Comparison of ENCODE assay signal across 8 cellular contexts in the genomic region with DNA sequence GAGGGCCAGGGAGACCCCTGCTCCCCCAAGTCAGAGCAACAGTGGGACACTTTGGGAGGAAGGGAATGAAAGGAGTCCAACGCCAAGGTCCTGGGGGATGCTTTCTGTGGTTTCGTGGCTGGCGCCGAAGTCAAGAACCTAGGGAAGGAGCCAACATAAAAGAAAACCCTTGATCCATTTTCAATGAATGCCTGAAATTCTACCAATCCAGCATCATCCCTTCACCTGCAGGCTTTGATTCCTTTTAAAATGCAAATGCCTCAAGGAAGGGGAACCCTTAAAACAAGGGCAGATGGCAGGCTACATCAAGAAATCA.
A peak's percentile ranks its signal among the peaks of the same experiment; 100 is the strongest.
DNase-seq lines count a peak whose midpoint lies in the region; ATAC-seq and TF ChIP-seq lines count a peak whose summit lies in the region.

No MANE protein-coding gene starts in this region.

- POLR2A ChIA-PET in HEK293 (lab: Yijun Ruan, JAX) = no interaction called here

- intact Hi-C loops in mammary epithelial cell (cut with micrococcal nuclease) = loop anchor here (1.0 to 2.0 kb wide), 6 partner anchors 58 to 343 kb away; no protein-coding TSS in a partner anchor
- intact Hi-C loops in lower leg skin (cut with DNase I; ENCODE audit: low total_unique reads) = loop anchor here (5.0 to 10.0 kb wide), 3 partner anchors 223 to 531 kb away; no protein-coding TSS in a partner anchor

- peaks cover 8% of the 10 kb centered on the region in 2 donors for H3K27me3 Mint-ChIP-seq in natural killer cell treated with Interleukin-12 subunit alpha and Interleukin-12 subunit beta and Interleukin-15 and Interleukin-18, amount 100 ng/mL, for 72 hours

- BruUV-seq in mammary epithelial cell (replicated peaks; lab: Mats Ljungman, UMichigan) = no TSS peak

- H4K20me1 ChIP-seq in mammary epithelial cell (ENCODE audit: insufficient read depth, low read length) = no peaks in the 10 kb centered on the region

- H3K27me3 ChIP-seq in mammary epithelial cell (ENCODE audit: insufficient read depth, low read length) = no peaks in the 10 kb centered on the region

- no peaks in the 10 kb centered on the region for H3K9me3 ChIP-seq in HEK293 (ENCODE audit: control insufficient read depth, insufficient read depth, low read depth, low read length)
- peaks cover 5% of the 10 kb centered on the region for H3K9me3 ChIP-seq in mammary epithelial cell (replicated peaks; ENCODE audit: insufficient read depth, low read length)

- peaks cover 4% of the 10 kb centered on the region; the same call in 1 of the 2 replicates for H3K4me1 ChIP-seq in HEK293 (ENCODE audit: control insufficient read depth, insufficient read depth, low read length)
- peaks cover 20% of the 10 kb centered on the region for H3K4me1 ChIP-seq in mammary epithelial cell (ENCODE audit: insufficient read depth, low read length)

- H3K36me3 Mint-ChIP-seq in natural killer cell treated with Interleukin-12 subunit alpha and Interleukin-12 subunit beta and Interleukin-15 and Interleukin-18, amount 100 ng/mL, for 72 hours = no peaks in the 10 kb centered on the region

- ATAC-seq in natural killer cell treated with Interleukin-12 subunit alpha and Interleukin-12 subunit beta and Interleukin-15 and Interleukin-18, amount 100 ng/mL, for 72 hours = no peak
- ATAC-seq in GM18873 (IDR thresholded peaks at IDR 0.05; ENCODE audit: low FRiP score, unreplicated experiment) (no peak), HG02885 (IDR thresholded peaks at IDR 0.05; ENCODE audit: poor library complexity, unreplicated experiment) (no peak)

- peak overlapping the region; percentile 95 for H2AFZ ChIP-seq in mammary epithelial cell (ENCODE audit: low read depth, low read length)

- no peaks in the 10 kb centered on the region for H3K9me3 Mint-ChIP-seq in natural killer cell treated with Interleukin-12 subunit alpha and Interleukin-12 subunit beta and Interleukin-15 and Interleukin-18, amount 100 ng/mL, for 72 hours

- no peak for DNase-seq in mammary epithelial cell
- no peak for DNase-seq in natural killer cell treated with Interleukin-12 subunit alpha and Interleukin-12 subunit beta and Interleukin-15 and Interleukin-18, amount 100 ng/mL, for 72 hours (ENCODE audit: low spot score)
- no peak for DNase-seq in lower leg skin (ENCODE audit: low spot score in 2 of 2)
- DNase-seq in cortex of kidney (lab: John Stamatoyannopoulos, UW) = no peak

- H3K4me3 Mint-ChIP-seq in natural killer cell treated with Interleukin-12 subunit alpha and Interleukin-12 subunit beta and Interleukin-15 and Interleukin-18, amount 100 ng/mL, for 72 hours = peak overlapping the region; percentile 65

- H3K36me3 ChIP-seq in HEK293 (ENCODE audit: control insufficient read depth in 2 of 2, insufficient read depth in 1 of 2, low read length in 2 of 2) = no peaks in the 10 kb centered on the region
- H3K36me3 ChIP-seq in mammary epithelial cell (ENCODE audit: insufficient read depth, low read length) = no peaks in the 10 kb centered on the region

- H3K4me2 ChIP-seq in mammary epithelial cell (ENCODE audit: insufficient read depth, low read depth, low read length) = peak overlapping the region; percentile 87

- H3K27ac ChIP-seq in 22Rv1 (peak overlapping the region; percentile 81), HEK293 (ENCODE audit: extremely low read depth, low read depth, low read length) (no peak overlapping the region; the same call in 1 of the 2 replicates), mammary epithelial cell (ENCODE audit: insufficient read depth, low read depth, low read length) (no peak overlapping the region)

- CTCF ChIA-PET in HEK293 (lab: Yijun Ruan, JAX) = no interaction called here
- CTCF ChIA-PET in mammary epithelial cell (lab: Charles Lee; ENCODE audit: low non-redundant PET) = no interaction called here

- H3K79me2 ChIP-seq in mammary epithelial cell (ENCODE audit: insufficient read depth, low read length) = no peaks in the 10 kb centered on the region

- no peak for TF ChIP-seq POLR2A in lower leg skin (IDR thresholded peaks at IDR 0.05)

- H3K4me3 ChIP-seq in HEK293 (ENCODE audit: low read depth, low read length) = no peak overlapping the region
- peak overlapping the region in 1 of 3 experiments; percentile 48 for H3K4me3 ChIP-seq in mammary epithelial cell (replicated peaks in 1 of 3; ENCODE audit: insufficient read depth in 1 of 3, low read depth in 2 of 3, low read length in 3 of 3)
- H3K4me3 ChIP-seq in lower leg skin (ENCODE audit: low read depth, poor library complexity, severe bottlenecking) = no peak overlapping the region

- dilution Hi-C loops in mammary epithelial cell (cut with HindIII; ENCODE audit: low sequenced_read_pairs) = no loop called here

- H3K9ac ChIP-seq in mammary epithelial cell (ENCODE audit: insufficient read depth, low read length) = no peak overlapping the region

- H3K4me1 Mint-ChIP-seq in natural killer cell treated with Interleukin-12 subunit alpha and Interleukin-12 subunit beta and Interleukin-15 and Interleukin-18, amount 100 ng/mL, for 72 hours (ENCODE audit: low read depth in 2 of 2) = peaks cover 0 to 5% of the 10 kb centered on the region in 2 donors

- WGBS in mammary epithelial cell (ENCODE audit: low coverage, missing lambda C conversion rate) = no CpG with 5 or more reads among the region's 4 CpGs
- 11 to 14% methylated on average over 4 of the region's 4 CpGs for WGBS in lower leg skin, 2 donors

- peak; percentile 72 for TF ChIP-seq CTCF in 22Rv1 (IDR thresholded peaks at IDR 0.05)
- TF ChIP-seq CTCF in HEK293 (tag by site-specific recombination; IDR thresholded peaks at IDR 0.05) = no peak
- TF ChIP-seq CTCF in mammary epithelial cell (conservative IDR thresholded peaks at IDR 0.05 in 1 of 2, IDR thresholded peaks at IDR 0.05 in 1 of 2; ENCODE audit: extremely low read depth in 1 of 2, insufficient read depth in 1 of 2, low read depth in 1 of 2, low read length in 2 of 2) = no peak
- TF ChIP-seq CTCF in lower leg skin (IDR thresholded peaks at IDR 0.05) = no peak

- in situ Hi-C loops in mammary epithelial cell (cut with MboI; ENCODE audit: low sequenced_read_pairs in 2 of 2) = loop anchor here in 1 of 2 donors (10.0 kb wide), 2 partner anchors 231 to 271 kb away; no protein-coding TSS in a partner anchor

- H3K27ac Mint-ChIP-seq in natural killer cell treated with Interleukin-12 subunit alpha and Interleukin-12 subunit beta and Interleukin-15 and Interleukin-18, amount 100 ng/mL, for 72 hours = no peak overlapping the region

TF ChIP-seq in HEK293, 187 proteins besides CTCF, POLR2A, EP300 and RAD21:
- TF ChIP-seq ZFHX2 (tag by site-specific recombination; conservative IDR thresholded peaks at IDR 0.05) (peak; percentile 67), ZNF624 (tag by site-specific recombination; IDR thresholded peaks at IDR 0.05) (no peak), KLF1 (tag by site-specific recombination; IDR thresholded peaks at IDR 0.05) (no peak), EGR2 (tag by site-specific recombination; IDR thresholded peaks at IDR 0.05; ENCODE audit: low read depth) (0 out of 2 replicates have a peak, but pooled peaks have one; percentile 52)
TF ChIP-seq in HEK293: peak in this region for 2.
